In the genomic region with DNA sequence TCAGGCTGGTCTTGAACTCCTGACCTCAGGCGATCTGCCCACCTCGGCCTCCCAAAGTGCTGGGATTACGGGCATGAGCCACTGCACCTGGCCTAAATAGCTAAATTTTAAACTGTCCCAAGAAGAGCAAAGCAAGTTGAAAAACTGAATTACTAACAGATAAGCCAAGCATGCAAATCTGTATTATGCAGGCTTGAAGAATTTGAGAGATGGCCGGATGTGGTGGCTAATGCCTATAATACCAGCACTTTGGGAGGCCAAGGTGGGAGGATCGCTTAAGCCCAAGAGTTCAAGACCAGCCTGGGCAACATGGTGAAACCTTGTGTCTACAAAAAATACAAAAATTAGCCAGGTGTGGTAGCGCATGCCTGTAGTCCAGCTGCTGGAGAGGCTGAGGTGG, we compare ENCODE assay signal across 1 cellular context. TPM values are rescaled to one million over a fixed set of nuclear protein-coding genes. Genes with fewer than 3 reads are reported as not detected.
"Had no signal": no experiment of that assay in that cellular context is flagged by ENCODE, and none has a peak within 500 bp of the region (broad histone marks: within the 10 kb centered on the region; RNA-seq: fewer than 3 reads in every experiment).

No MANE protein-coding gene starts in this region.

RNA-seq across cellular contexts. Expression of a gene that starts 24.2 kb away (rescaled TPM):
- total RNA-seq: activated B cell treated with CpG ODN at 0.5 μM for 24 hours had no signal
